ENCODE assay signal across 8 cellular contexts in the genomic region with DNA sequence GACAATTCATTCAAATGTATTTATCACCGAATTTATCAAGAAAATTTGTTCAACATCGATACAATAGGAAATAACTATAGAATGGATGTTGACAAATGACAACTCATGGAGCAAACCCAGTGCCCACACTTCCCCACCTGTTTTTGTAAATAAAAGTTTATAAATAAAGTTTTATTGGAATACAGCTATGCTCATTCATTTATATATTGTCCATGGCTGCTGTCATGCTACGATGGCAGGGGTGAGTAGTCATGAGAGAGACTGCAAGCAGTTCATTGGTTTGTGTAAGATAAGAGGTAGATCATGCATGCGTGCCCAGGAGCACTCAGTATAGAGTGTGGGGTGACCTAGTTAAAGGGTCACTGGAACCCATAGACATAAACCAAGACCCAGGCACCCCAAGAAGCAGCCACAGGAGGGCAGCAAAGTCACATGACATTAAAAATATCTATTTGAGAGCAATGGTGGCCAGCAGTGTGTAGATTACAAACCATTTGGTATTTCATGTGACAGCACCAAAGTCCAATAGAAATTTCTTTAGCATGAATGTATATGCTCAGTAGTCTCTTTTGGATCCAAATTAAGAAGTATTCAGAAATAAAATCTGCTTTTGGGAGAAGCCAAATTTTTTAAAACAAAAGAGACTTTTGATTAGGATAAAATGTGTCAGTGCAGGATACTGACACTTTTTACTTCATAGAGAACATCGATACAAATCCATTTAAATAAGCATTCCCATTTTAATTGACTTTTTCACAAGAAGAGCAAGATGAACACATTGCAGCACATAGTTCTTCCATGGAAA.
DNase-seq lines count a peak whose midpoint lies in the region; TF ChIP-seq lines count a peak whose summit lies in the region.

No MANE protein-coding gene starts in this region.

- H2AFZ ChIP-seq in MM.1S (ENCODE audit: low read length) = no peak overlapping the region

- no peaks in the 10 kb centered on the region for H3K27me3 Mint-ChIP-seq in activated naive CD4-positive, alpha-beta T cell treated with anti-CD3 and anti-CD28 coated beads, Interleukin-2, amount 10 ng/mL, durations not matched to agents 7 days and 5 days

- TF ChIP-seq CTCF in MM.1S (IDR thresholded peaks at IDR 0.05; ENCODE audit: low read length) (peak; percentile 65), brain microvascular endothelial cell (IDR thresholded peaks at IDR 0.05; ENCODE audit: low read depth, low read length, missing control alignments) (peak; percentile 80)

- in situ Hi-C loops in brain microvascular endothelial cell (cut with HindIII; ENCODE audit: low pct_ligation_motif_present, low sequenced_read_pairs) = loop anchor here (25.0 kb wide), 1 partner anchor 1311 kb away; a partner anchor contains a TSS

- no peaks in the 10 kb centered on the region for H3K9me3 Mint-ChIP-seq in activated naive CD4-positive, alpha-beta T cell treated with anti-CD3 and anti-CD28 coated beads, Interleukin-2, amount 10 ng/mL, durations not matched to agents 7 days and 5 days

- H3K4me3 Mint-ChIP-seq in activated naive CD4-positive, alpha-beta T cell treated with anti-CD3 and anti-CD28 coated beads, Interleukin-2, amount 10 ng/mL, durations not matched to agents 7 days and 5 days = no peak overlapping the region

- H3K27ac ChIP-seq in MM.1S (ENCODE audit: low read length) (no peak overlapping the region), brain microvascular endothelial cell (no peak overlapping the region)

- no peak overlapping the region for H3K9ac ChIP-seq in MM.1S (ENCODE audit: low read length)

- CTCF ChIA-PET in activated naive CD4-positive, alpha-beta T cell treated with anti-CD3 and anti-CD28 coated beads, Interleukin-2, amount 10 ng/mL, durations not matched to agents 7 days and 5 days (lab: Charles Lee) = interaction anchor here (0.9 to 1.1 kb wide), 2 partner anchors 24 to 234 kb away, joined by 3 read pairs; no protein-coding TSS in a partner anchor

- no peaks in the 10 kb centered on the region for H3K27me3 ChIP-seq in MM.1S (replicated peaks; ENCODE audit: insufficient read depth, low read length)
- no peaks in the 10 kb centered on the region for H3K27me3 ChIP-seq in brain microvascular endothelial cell (replicated peaks)

- no peaks in the 10 kb centered on the region for H3F3A ChIP-seq in MM.1S (ENCODE audit: insufficient read depth, low read length)

- no peak overlapping the region for H3K27ac Mint-ChIP-seq in activated naive CD4-positive, alpha-beta T cell treated with anti-CD3 and anti-CD28 coated beads, Interleukin-2, amount 10 ng/mL, durations not matched to agents 7 days and 5 days

- H3K36me3 ChIP-seq in MM.1S (replicated peaks; ENCODE audit: insufficient read depth, low read length) (no peaks in the 10 kb centered on the region), brain microvascular endothelial cell (replicated peaks) (no peaks in the 10 kb centered on the region)

- H3K4me2 ChIP-seq in MM.1S (ENCODE audit: low read depth, low read length) = no peak overlapping the region

- no peaks in the 10 kb centered on the region for H3K79me2 ChIP-seq in MM.1S (ENCODE audit: low read length)

- H3K9me2 ChIP-seq in MM.1S (replicated peaks; ENCODE audit: insufficient read depth, low read length) = no peaks in the 10 kb centered on the region

- DNase-seq in activated naive CD4-positive, alpha-beta T cell treated with anti-CD3 and anti-CD28 coated beads, Interleukin-2, amount 10 ng/mL, durations not matched to agents 7 days and 5 days = peak; percentile 38
- DNase-seq in activated naive CD4-positive, alpha-beta T cell (lab: John Stamatoyannopoulos, UW) = no peak
- DNase-seq in MM.1S (peak; percentile 67), brain microvascular endothelial cell (peak; percentile 84), lung microvascular endothelial cell (ENCODE audit: low read depth in 2 of 2) (peak; percentile 74 to 75), D341Med (ENCODE audit: low spot score) (no peak), GDM1 (lab: John Stamatoyannopoulos, UW) (no peak), T-helper 9 cell (no peak)

- H3K4me1 ChIP-seq in MM.1S (ENCODE audit: low read length) = no peaks in the 10 kb centered on the region

- no peaks in the 10 kb centered on the region for H3K4me1 Mint-ChIP-seq in activated naive CD4-positive, alpha-beta T cell treated with anti-CD3 and anti-CD28 coated beads, Interleukin-2, amount 10 ng/mL, durations not matched to agents 7 days and 5 days

- no peaks in the 10 kb centered on the region for H4K20me1 ChIP-seq in MM.1S (ENCODE audit: insufficient read depth, low read length)

- no peaks in the 10 kb centered on the region for H3K36me3 Mint-ChIP-seq in activated naive CD4-positive, alpha-beta T cell treated with anti-CD3 and anti-CD28 coated beads, Interleukin-2, amount 10 ng/mL, durations not matched to agents 7 days and 5 days

- H3K4me3 ChIP-seq in MM.1S (ENCODE audit: low read length) (no peak overlapping the region), brain microvascular endothelial cell (ENCODE audit: low read depth, low read length) (no peak overlapping the region)

- H3K9me3 ChIP-seq in MM.1S (replicated peaks; ENCODE audit: insufficient read depth, low read length) = no peaks in the 10 kb centered on the region

Comparison
In these comparisons a context has a peak if more than half of its experiments do, and no peak if none do; other contexts are left out.
1. DNase-seq: peak in activated naive CD4-positive, alpha-beta T cell treated with anti-CD3 and anti-CD28 coated beads, Interleukin-2, amount 10 ng/mL, durations not matched to agents 7 days and 5 days (single experiment), MM.1S (single experiment), brain microvascular endothelial cell (single experiment) and lung microvascular endothelial cell (2 of 2); none in activated naive CD4-positive, alpha-beta T cell (0 of 4), D341Med (single experiment), GDM1 (single experiment) and T-helper 9 cell (single experiment).